Comparison of ENCODE assay signal across 37 cellular contexts in genomic region chr18:31143025-31143424, GRCh38. TPM values are rescaled to one million over a fixed set of nuclear protein-coding genes. Genes with fewer than 3 reads are reported as not detected.
"Had no signal": no experiment of that assay in that cellular context is flagged by ENCODE, and none has a peak within 500 bp of the region (broad histone marks: within the 10 kb centered on the region; RNA-seq: fewer than 3 reads in every experiment).

No MANE protein-coding gene starts in this region.

- H3K27ac ChIP-seq: ascending aorta, WERI-Rb-1 had no signal

- H3K9me3 Mint-ChIP-seq: activated T-helper 2 cell treated with anti-CD3 and anti-CD28 coated beads, Interferon-gamma antibody, Interleukin-2, Interleukin-4, amounts not matched to agents 10 μg/mL and 5 μg/mL and 100 μg/mL, durations not matched to agents 14 hours and 24 hours and 36 hours; brain had no signal

- ATAC-seq: activated CD4-positive, alpha-beta T cell treated with anti-CD3 and anti-CD28 coated beads for 36 hours; activated CD4-positive, CD25-positive, alpha-beta regulatory T cell treated with anti-CD3 and anti-CD28 coated beads, Interleukin-2, amount 50 U/mL, for 24 hours; activated CD8-positive, alpha-beta memory T cell treated with anti-CD3 and anti-CD28 coated beads, Interleukin-2, amount 10 ng/mL, durations not matched to agents 7 days and 5 days; activated CD8-positive, alpha-beta T cell treated with anti-CD3 and anti-CD28 coated beads, Interleukin-2, amount 10 ng/mL, durations not matched to agents 7 days and 5 days; activated naive CD8-positive, alpha-beta T cell treated with anti-CD3 and anti-CD28 coated beads, Interleukin-2, amount 50 U/mL, for 24 hours; WTC11 had no signal

- H3K27me3 ChIP-seq: ascending aorta had no signal

- H3K4me3 Mint-ChIP-seq: activated CD4-positive, alpha-beta memory T cell treated with anti-CD3 and anti-CD28 coated beads, Interleukin-2, amount 10 ng/mL, durations not matched to agents 7 days and 5 days; activated CD4-positive, alpha-beta T cell treated with anti-CD3 and anti-CD28 coated beads for 36 hours; activated CD4-positive, alpha-beta T cell treated with anti-CD3 and anti-CD28 coated beads, Interleukin-2, amount 10 ng/mL, durations not matched to agents 7 days and 5 days; activated CD8-positive, alpha-beta memory T cell treated with anti-CD3 and anti-CD28 coated beads, Interleukin-2, amount 10 ng/mL, durations not matched to agents 7 days and 5 days; activated CD8-positive, alpha-beta T cell treated with anti-CD3 and anti-CD28 coated beads, Interleukin-2, amount 10 ng/mL, durations not matched to agents 7 days and 5 days; activated naive CD4-positive, alpha-beta T cell treated with anti-CD3 and anti-CD28 coated beads, Interleukin-2, amount 10 ng/mL, durations not matched to agents 7 days and 5 days; activated naive CD4-positive, alpha-beta T cell treated with anti-CD3 and anti-CD28 coated beads, Interleukin-2, amount 50 U/mL, for 24 hours; activated naive CD8-positive, alpha-beta T cell; activated naive CD8-positive, alpha-beta T cell treated with anti-CD3 and anti-CD28 coated beads, Interleukin-2, amount 10 ng/mL, durations not matched to agents 7 days and 5 days; activated naive CD8-positive, alpha-beta T cell treated with anti-CD3 and anti-CD28 coated beads, Interleukin-2, amount 50 U/mL, for 24 hours; activated T-cell treated with anti-CD3 and anti-CD28 coated beads, Interleukin-2, amount 50 U/mL, for 24 hours; brain; T-helper 1 cell treated with Interleukin-12 subunit alpha and Interleukin-12 subunit beta and Interleukin-4 antibody, amounts not matched to agents 30 μg/mL and 1 μg/mL, for 36 hours; T-helper 2 cell treated with Interferon-gamma antibody and Interleukin-4, amounts not matched to agents 5 μg/mL and 100 μg/mL, for 36 hours; WTC11 had no signal

- H3K36me3 Mint-ChIP-seq: activated CD8-positive, alpha-beta memory T cell treated with anti-CD3 and anti-CD28 coated beads, Interleukin-2, amount 10 ng/mL, durations not matched to agents 7 days and 5 days; activated naive CD4-positive, alpha-beta T cell treated with anti-CD3 and anti-CD28 coated beads, Interleukin-2, amount 10 ng/mL, durations not matched to agents 7 days and 5 days; activated naive CD8-positive, alpha-beta T cell; activated naive CD8-positive, alpha-beta T cell treated with anti-CD3 and anti-CD28 coated beads, Interleukin-2, amount 10 ng/mL, durations not matched to agents 7 days and 5 days; brain; WTC11 had no signal

- H3K36me3 ChIP-seq: ascending aorta, WERI-Rb-1 had no signal

- H3K4me1 Mint-ChIP-seq: activated CD4-positive, alpha-beta memory T cell treated with anti-CD3 and anti-CD28 coated beads, Interleukin-2, amount 10 ng/mL, durations not matched to agents 7 days and 5 days; activated CD4-positive, alpha-beta T cell treated with anti-CD3 and anti-CD28 coated beads for 36 hours; activated CD4-positive, alpha-beta T cell treated with anti-CD3 and anti-CD28 coated beads, Interleukin-2, amount 10 ng/mL, durations not matched to agents 7 days and 5 days; activated CD8-positive, alpha-beta memory T cell treated with anti-CD3 and anti-CD28 coated beads, Interleukin-2, amount 10 ng/mL, durations not matched to agents 7 days and 5 days; activated naive CD4-positive, alpha-beta T cell treated with anti-CD3 and anti-CD28 coated beads, Interleukin-2, amount 10 ng/mL, durations not matched to agents 7 days and 5 days; activated naive CD4-positive, alpha-beta T cell treated with anti-CD3 and anti-CD28 coated beads, Interleukin-2, amount 50 U/mL, for 24 hours; activated naive CD8-positive, alpha-beta T cell treated with anti-CD3 and anti-CD28 coated beads, Interleukin-2, amount 10 ng/mL, durations not matched to agents 7 days and 5 days; activated naive CD8-positive, alpha-beta T cell treated with anti-CD3 and anti-CD28 coated beads, Interleukin-2, amount 50 U/mL, for 24 hours; WTC11 had no signal

- H3K4me1 ChIP-seq: ascending aorta had no signal

- H3K9me3 ChIP-seq: ascending aorta had no signal

- H3K4me3 ChIP-seq: ascending aorta had no signal

- DNase-seq: activated CD4-positive, alpha-beta memory T cell treated with anti-CD3 and anti-CD28 coated beads, Interleukin-2, amount 10 ng/mL, durations not matched to agents 7 days and 5 days; activated CD4-positive, alpha-beta T cell treated with anti-CD3 and anti-CD28 coated beads for 1 hour; activated CD4-positive, alpha-beta T cell treated with anti-CD3 and anti-CD28 coated beads for 36 hours; activated CD4-positive, alpha-beta T cell treated with anti-CD3 and anti-CD28 coated beads for 48 hours; activated CD4-positive, alpha-beta T cell treated with anti-CD3 and anti-CD28 coated beads, Interleukin-2, amount 10 ng/mL, durations not matched to agents 7 days and 5 days; activated CD4-positive, alpha-beta T cell treated with anti-CD3 and anti-CD28 coated beads, Interleukin-2, amount 50 U/mL, for 48 hours; activated CD4-positive, CD25-positive, alpha-beta regulatory T cell; activated CD8-positive, alpha-beta memory T cell treated with anti-CD3 and anti-CD28 coated beads for 24 hours; activated CD8-positive, alpha-beta memory T cell treated with anti-CD3 and anti-CD28 coated beads, Interleukin-2, amount 10 ng/mL, durations not matched to agents 7 days and 5 days; activated CD8-positive, alpha-beta memory T cell treated with anti-CD3 and anti-CD28 coated beads, Interleukin-2, amount 50 U/mL, for 48 hours; activated CD8-positive, alpha-beta T cell treated with anti-CD3 and anti-CD28 coated beads, Interleukin-2, amount 10 ng/mL, durations not matched to agents 7 days and 5 days; activated effector memory CD4-positive, alpha-beta T cell treated with Interleukin-2 at 50 U/mL for 16 hours; activated gamma-delta T cell; activated naive CD4-positive, alpha-beta T cell treated with anti-CD3 and anti-CD28 coated beads, Interleukin-2, amount 10 ng/mL, durations not matched to agents 7 days and 5 days; activated naive CD4-positive, alpha-beta T cell treated with Interleukin-2 at 50 U/mL for 16 hours; activated naive CD8-positive, alpha-beta T cell treated with anti-CD3 and anti-CD28 coated beads, Interleukin-2, amount 10 ng/mL, durations not matched to agents 7 days and 5 days; activated naive CD8-positive, alpha-beta T cell treated with anti-CD3 and anti-CD28 coated beads, Interleukin-2, amount 50 U/mL, for 24 hours; activated T-cell treated with anti-CD3 and anti-CD28 coated beads, Interleukin-2, amount 50 U/mL, for 24 hours; activated T-cell treated with anti-CD3 and anti-CD28 coated beads, Interleukin-2, amount 50 U/mL, for 48 hours; amygdala; anterior cingulate cortex; central memory CD4-positive, alpha-beta T cell; T-helper 1 cell; T-helper 2 cell; T-helper 9 cell; WERI-Rb-1 had no signal

- H3K27ac Mint-ChIP-seq: activated CD4-positive, alpha-beta memory T cell treated with anti-CD3 and anti-CD28 coated beads, Interleukin-2, amount 10 ng/mL, durations not matched to agents 7 days and 5 days; activated CD4-positive, alpha-beta T cell treated with anti-CD3 and anti-CD28 coated beads for 36 hours; activated CD4-positive, alpha-beta T cell treated with anti-CD3 and anti-CD28 coated beads, Interleukin-2, amount 10 ng/mL, durations not matched to agents 7 days and 5 days; activated CD8-positive, alpha-beta memory T cell treated with anti-CD3 and anti-CD28 coated beads, Interleukin-2, amount 10 ng/mL, durations not matched to agents 7 days and 5 days; activated CD8-positive, alpha-beta T cell treated with anti-CD3 and anti-CD28 coated beads, Interleukin-2, amount 10 ng/mL, durations not matched to agents 7 days and 5 days; activated naive CD4-positive, alpha-beta T cell treated with anti-CD3 and anti-CD28 coated beads, Interleukin-2, amount 10 ng/mL, durations not matched to agents 7 days and 5 days; activated naive CD4-positive, alpha-beta T cell treated with anti-CD3 and anti-CD28 coated beads, Interleukin-2, amount 50 U/mL, for 24 hours; activated naive CD8-positive, alpha-beta T cell; activated naive CD8-positive, alpha-beta T cell treated with anti-CD3 and anti-CD28 coated beads, Interleukin-2, amount 10 ng/mL, durations not matched to agents 7 days and 5 days; activated naive CD8-positive, alpha-beta T cell treated with anti-CD3 and anti-CD28 coated beads, Interleukin-2, amount 50 U/mL, for 24 hours; activated T-cell treated with anti-CD3 and anti-CD28 coated beads, Interleukin-2, amount 50 U/mL, for 24 hours; activated T-helper 2 cell treated with anti-CD3 and anti-CD28 coated beads, Interferon-gamma antibody, Interleukin-2, Interleukin-4, amounts not matched to agents 10 μg/mL and 5 μg/mL and 100 μg/mL, durations not matched to agents 14 hours and 24 hours and 36 hours; brain; T-helper 1 cell treated with Interleukin-12 subunit alpha and Interleukin-12 subunit beta and Interleukin-4 antibody, amounts not matched to agents 30 μg/mL and 1 μg/mL, for 36 hours; T-helper 2 cell treated with Interferon-gamma antibody and Interleukin-4, amounts not matched to agents 5 μg/mL and 100 μg/mL, for 36 hours; WTC11 had no signal

RNA-seq across cellular contexts. Expression of gene DSC1, which starts 19.6 kb away (rescaled TPM):
- total RNA-seq: activated CD4-positive, alpha-beta memory T cell treated with anti-CD3 and anti-CD28 coated beads, Interleukin-2, amount 10 ng/mL, durations not matched to agents 7 days and 5 days; activated CD8-positive, alpha-beta memory T cell treated with anti-CD3 and anti-CD28 coated beads, Interleukin-2, amount 10 ng/mL, durations not matched to agents 7 days and 5 days; activated T-helper 2 cell treated with anti-CD3 and anti-CD28 coated beads, Interferon-gamma antibody, Interleukin-2, Interleukin-4, amounts not matched to agents 10 μg/mL and 5 μg/mL and 100 μg/mL, durations not matched to agents 14 hours and 24 hours and 36 hours; ascending aorta; cerebellum; WTC11 had no signal
- polyA plus RNA-seq: adipose tissue had no signal

RNA-seq across cellular contexts. Expression of gene DSC2, which starts 40.8 kb away (rescaled TPM):
- total RNA-seq: activated CD4-positive, alpha-beta memory T cell treated with anti-CD3 and anti-CD28 coated beads, Interleukin-2, amount 10 ng/mL, durations not matched to agents 7 days and 5 days; activated CD4-positive, alpha-beta T cell treated with anti-CD3 and anti-CD28 coated beads, Interleukin-2, amount 10 ng/mL, durations not matched to agents 7 days and 5 days; activated CD8-positive, alpha-beta memory T cell treated with anti-CD3 and anti-CD28 coated beads, Interleukin-2, amount 10 ng/mL, durations not matched to agents 7 days and 5 days; activated CD8-positive, alpha-beta T cell treated with anti-CD3 and anti-CD28 coated beads, Interleukin-2, amount 10 ng/mL, durations not matched to agents 7 days and 5 days; activated naive CD8-positive, alpha-beta T cell treated with anti-CD3 and anti-CD28 coated beads, Interleukin-2, amount 10 ng/mL, durations not matched to agents 7 days and 5 days; activated T-helper 2 cell treated with anti-CD3 and anti-CD28 coated beads, Interferon-gamma antibody, Interleukin-2, Interleukin-4, amounts not matched to agents 10 μg/mL and 5 μg/mL and 100 μg/mL, durations not matched to agents 14 hours and 24 hours and 36 hours had no signal
